ENCODE assay signal across 19 cellular contexts in genomic region chr4:60657802-60658201, GRCh38.
DNase-seq lines count a peak whose midpoint lies in the region; TF ChIP-seq lines count a peak whose summit lies in the region.
"Had no signal": no experiment of that assay in that cellular context is flagged by ENCODE, and none has a peak within 500 bp of the region (broad histone marks: within the 10 kb centered on the region; RNA-seq: fewer than 3 reads in every experiment).

No MANE protein-coding gene starts in this region.

- TF ChIP-seq POLR2A in erythroblast (IDR thresholded peaks at IDR 0.05; ENCODE audit: low read length), result no peak

- peak; percentile 31 for DNase-seq in EH (ENCODE audit: low read depth)
- DNase-seq in MM.1S, result peak; percentile 25
- DNase-seq in adipocyte (ENCODE audit: low read depth), result peak; percentile 53
- DNase-seq in hepatocyte (ENCODE audit: low spot score), result no peak
- no peak for DNase-seq in amniotic stem cell (lab: John Stamatoyannopoulos, UW)
- no peak for DNase-seq in NCI-H2029 treated with DMSO at 0.1 percent for 48 hours (lab: John Stamatoyannopoulos, UW)
- DNase-seq in GM19240 (ENCODE audit: insufficient read length, low spot score), result no peak
- no peak for DNase-seq in erythroblast (lab: John Stamatoyannopoulos, UW)
- DNase-seq: activated CD4-positive, alpha-beta T cell treated with anti-CD3 and anti-CD28 coated beads for 1 hour; activated naive CD8-positive, alpha-beta T cell treated with anti-CD3 and anti-CD28 coated beads, Interleukin-2, amount 50 U/mL, for 24 hours; Caco-2; cerebellar nuclear complex; lower lobe of right lung; NK-92 treated with Interleukin-12 subunit alpha and Interleukin-12 subunit beta, amount 100 ng/mL, for 24 hours; pancreas; SHP77 treated with DMSO at 0.1 percent for 48 hours had no signal

- H3K4me2 ChIP-seq in MM.1S (ENCODE audit: low read depth, low read length) (peak overlapping the region; percentile 35), hepatocyte (no peak overlapping the region)
- H3K4me2 ChIP-seq: GM23338 had no signal

- H3K27me3 ChIP-seq in MM.1S (replicated peaks; ENCODE audit: insufficient read depth, low read length) (no peaks in the 10 kb centered on the region), adipocyte (replicated peaks; ENCODE audit: control insufficient read depth, insufficient read depth, low read length) (no peaks in the 10 kb centered on the region), hepatocyte (no peaks in the 10 kb centered on the region)
- H3K27me3 ChIP-seq: pancreas had no signal

- H3K4me3 ChIP-seq in MM.1S (ENCODE audit: low read length) (no peak overlapping the region), adipocyte (ENCODE audit: low read length) (peak overlapping the region; percentile 74), hepatocyte (no peak overlapping the region)
- H3K4me3 ChIP-seq: GM23338, K562, lower lobe of right lung, pancreas had no signal

- H3K9me2 ChIP-seq in MM.1S (replicated peaks; ENCODE audit: insufficient read depth, low read length) (no peaks in the 10 kb centered on the region), hepatocyte (replicated peaks; ENCODE audit: insufficient read depth) (no peaks in the 10 kb centered on the region)

- H2AFZ ChIP-seq in MM.1S (ENCODE audit: low read length) (0 out of 2 replicates have a peak overlapping the region, but pooled peaks have one; percentile 9), hepatocyte (peak overlapping the region; percentile 64)

- H3K4me1 ChIP-seq in MM.1S (ENCODE audit: low read length) (no peaks in the 10 kb centered on the region), adipocyte (ENCODE audit: control insufficient read depth, insufficient read depth, low read length) (peaks cover 25% of the 10 kb centered on the region), hepatocyte (ENCODE audit: insufficient read depth) (no peaks in the 10 kb centered on the region)
- H3K4me1 ChIP-seq: Caco-2, lower lobe of right lung, pancreas had no signal

- H3F3A ChIP-seq in MM.1S (ENCODE audit: insufficient read depth, low read length), result no peaks in the 10 kb centered on the region

- H4K20me1 ChIP-seq in MM.1S (ENCODE audit: insufficient read depth, low read length) (no peaks in the 10 kb centered on the region), hepatocyte (ENCODE audit: insufficient read depth, poor library complexity, severe bottlenecking) (no peaks in the 10 kb centered on the region)

- TF ChIP-seq CTCF in MM.1S (IDR thresholded peaks at IDR 0.05; ENCODE audit: low read length), result no peak
- TF ChIP-seq CTCF in hepatocyte (IDR thresholded peaks at IDR 0.05; ENCODE audit: poor library complexity), result no peak

- H3K27ac ChIP-seq in MM.1S (ENCODE audit: low read length) (no peak overlapping the region), hepatocyte (no peak overlapping the region)
- H3K27ac ChIP-seq: HL-60, lower lobe of right lung, pancreas had no signal

- H3K36me3 ChIP-seq in MM.1S (replicated peaks; ENCODE audit: insufficient read depth, low read length), result no peaks in the 10 kb centered on the region
- H3K36me3 ChIP-seq in adipocyte (ENCODE audit: control insufficient read depth, insufficient read depth, low read length, severe bottlenecking), result no peaks in the 10 kb centered on the region
- H3K36me3 ChIP-seq in hepatocyte (replicated peaks; ENCODE audit: insufficient read depth, low read depth), result no peaks in the 10 kb centered on the region
- H3K36me3 ChIP-seq: lower lobe of right lung, pancreas had no signal

- no peaks in the 10 kb centered on the region for H3K79me2 ChIP-seq in MM.1S (ENCODE audit: low read length)
- H3K79me2 ChIP-seq in hepatocyte, result no peaks in the 10 kb centered on the region

- H3K9ac ChIP-seq in MM.1S (ENCODE audit: low read length) (no peak overlapping the region), adipocyte (ENCODE audit: low read length) (peak overlapping the region; percentile 76)

- H3K9me3 ChIP-seq in MM.1S (replicated peaks; ENCODE audit: insufficient read depth, low read length) (no peaks in the 10 kb centered on the region), adipocyte (ENCODE audit: control insufficient read depth, low read length) (no peaks in the 10 kb centered on the region), hepatocyte (ENCODE audit: low read depth) (no peaks in the 10 kb centered on the region)
- H3K9me3 ChIP-seq: Caco-2, lower lobe of right lung, pancreas had no signal

Comparison
In these comparisons a context has a peak if more than half of its experiments do, and no peak if none do; other contexts are left out.
1. DNase-seq: peak in EH (single experiment), MM.1S (single experiment) and adipocyte (single experiment); none in hepatocyte (single experiment), amniotic stem cell (single experiment), NCI-H2029 treated with DMSO at 0.1 percent for 48 hours (single experiment), GM19240 (single experiment) and erythroblast (0 of 2).